33 cellular contexts compared by ENCODE assay signal in genomic region chr10:22942437-22942836, GRCh38. TPM values are rescaled to one million over a fixed set of nuclear protein-coding genes. Genes with fewer than 3 reads are reported as not detected.
"Had no signal": no experiment of that assay in that cellular context is flagged by ENCODE, and none has a peak within 500 bp of the region (broad histone marks: within the 10 kb centered on the region; RNA-seq: fewer than 3 reads in every experiment).

No MANE protein-coding gene starts in this region.

- FAIRE-seq: endometrium, endothelial cell of umbilical vein, frontal cortex had no signal

- H3K79me2 ChIP-seq: hepatocyte had no signal

- H3K27me3 ChIP-seq: colonic mucosa, dorsolateral prefrontal cortex, esophagus muscularis mucosa, gastroesophageal sphincter, heart left ventricle, heart right ventricle, hepatocyte had no signal

- H3K4me2 ChIP-seq: hepatocyte had no signal

- DNase-seq: colonic mucosa; cortex of kidney; dermis blood vessel endothelial cell; dorsolateral prefrontal cortex; effector CD4-positive, alpha-beta T cell; effector CD8-positive, alpha-beta T cell; effector memory CD4-positive, alpha-beta T cell; effector memory CD8-positive, alpha-beta T cell; endodermal cell; erythroblast; esophagus squamous epithelium; foreskin fibroblast; foreskin keratinocyte; foreskin melanocyte; gastrocnemius medialis; glutamatergic neuron; head of caudate nucleus; heart left ventricle; heart right ventricle had no signal

- H2AFZ ChIP-seq: hepatocyte had no signal

- H3K27ac ChIP-seq: colonic mucosa, coronary artery, dorsolateral prefrontal cortex, epithelial cell of prostate, esophagus muscularis mucosa, esophagus squamous epithelium, foreskin keratinocyte, gastrocnemius medialis, gastroesophageal sphincter, heart left ventricle, heart right ventricle, hepatocyte had no signal

- H3K4me1 ChIP-seq: colonic mucosa, esophagus muscularis mucosa, esophagus squamous epithelium, foreskin keratinocyte, gastrocnemius medialis, gastroesophageal sphincter, heart left ventricle, heart right ventricle had no signal

- ATAC-seq: effector memory CD8-positive, alpha-beta T cell; esophagus mucosa; foreskin keratinocyte; gastrocnemius medialis; gastroesophageal sphincter; heart left ventricle; heart right ventricle had no signal

- H3K9me3 ChIP-seq: colonic mucosa, gastrocnemius medialis had no signal

- H3K4me3 ChIP-seq: colonic mucosa, coronary artery, dorsolateral prefrontal cortex, esophagus muscularis mucosa, esophagus squamous epithelium, gastrocnemius medialis, gastroesophageal sphincter, heart left ventricle, heart right ventricle, hepatocyte had no signal

- H3K36me3 ChIP-seq: colonic mucosa, esophagus muscularis mucosa, esophagus squamous epithelium, gastrocnemius medialis, gastroesophageal sphincter, heart left ventricle, heart right ventricle had no signal

- H3K27ac Mint-ChIP-seq: dendritic cell treated with granulocyte-macrophage colony-stimulating factor and Interleukin-4, amounts not matched to agents 40 ng/mL and 50 ng/mL, for 4 days; effector memory CD8-positive, alpha-beta T cell; endodermal cell had no signal

- H3K4me3 Mint-ChIP-seq: dendritic cell treated with granulocyte-macrophage colony-stimulating factor and Interleukin-4, amounts not matched to agents 40 ng/mL and 50 ng/mL, for 4 days; effector memory CD8-positive, alpha-beta T cell; endodermal cell had no signal

- H3K9me3 Mint-ChIP-seq: endodermal cell had no signal

- H3K4me1 Mint-ChIP-seq: endodermal cell had no signal

RNA-seq across cellular contexts. Expression of gene ARMC3, which starts 14.6 kb away (rescaled TPM):
- total RNA-seq: colonic mucosa, dermis blood vessel endothelial cell, dermis microvascular lymphatic vessel endothelial cell, endothelial cell of umbilical vein, esophagus mucosa, esophagus squamous epithelium, fibroblast of lung, fibroblast of villous mesenchyme, foreskin keratinocyte, gastrocnemius medialis, gastroesophageal sphincter, glomerular endothelial cell, heart left ventricle, heart right ventricle, hepatocyte had no signal
- polyA plus RNA-seq: endothelial cell of umbilical vein, fibroblast of lung, foreskin keratinocyte, heart left ventricle, heart right ventricle, hepatocyte had no signal
